16 cellular contexts compared by ENCODE assay signal in the genomic region with DNA sequence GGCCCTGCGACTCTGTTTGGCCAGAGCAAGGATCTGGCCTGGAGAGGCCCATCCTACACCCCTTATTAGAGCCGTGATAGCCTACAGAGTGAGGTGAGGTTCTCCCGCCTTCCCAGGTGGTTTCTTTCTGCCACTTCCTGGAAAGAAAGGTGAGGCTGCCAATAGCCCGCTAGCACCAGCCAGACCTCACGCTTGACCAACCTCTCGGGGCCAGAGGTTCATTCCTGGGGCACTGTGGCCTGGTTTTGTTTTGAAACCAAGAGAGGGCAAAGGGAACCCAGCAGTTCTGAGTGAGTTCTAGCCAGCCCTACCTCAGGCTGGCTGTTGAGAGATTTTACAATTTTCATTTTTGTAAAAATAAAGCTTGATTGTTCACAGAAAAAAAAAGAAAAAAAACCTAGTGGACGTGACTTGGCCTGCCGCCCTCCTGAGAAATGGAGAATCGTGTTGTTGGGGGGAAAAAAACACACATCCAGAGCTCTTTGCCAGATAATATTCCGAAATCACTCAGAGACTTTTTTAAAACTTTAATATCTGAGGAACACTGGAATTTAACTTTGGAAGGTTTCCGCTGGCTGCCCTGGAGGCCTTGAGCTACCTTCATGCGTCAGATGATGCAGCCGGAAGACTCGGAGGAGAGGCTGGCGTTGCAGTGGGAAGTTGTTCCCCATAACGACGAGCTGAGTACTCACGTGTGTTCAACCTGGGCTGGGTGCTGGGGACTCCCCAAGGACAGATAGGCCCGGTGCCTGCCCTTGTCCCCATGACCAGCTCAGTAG.
DNase-seq lines count a peak whose midpoint lies in the region; ATAC-seq and TF ChIP-seq lines count a peak whose summit lies in the region.
"Had no signal": no experiment of that assay in that cellular context is flagged by ENCODE, and none has a peak within 500 bp of the region (broad histone marks: within the 10 kb centered on the region; RNA-seq: fewer than 3 reads in every experiment).

No MANE protein-coding gene starts in this region.

- no peaks in the 10 kb centered on the region for H3K9me3 ChIP-seq in mesenchymal stem cell (ENCODE audit: control insufficient read depth, low read length)
- H3K9me3 ChIP-seq: suprapubic skin had no signal

- H3K36me3 ChIP-seq in mesenchymal stem cell (ENCODE audit: control insufficient read depth in 1 of 2, insufficient read depth in 2 of 2, low read depth in 1 of 2, low read length in 2 of 2): peaks cover 61 to 73% of the 10 kb centered on the region in 2 experiments

- H3K4me2 ChIP-seq in mesenchymal stem cell (ENCODE audit: low read length, poor library complexity, severe bottlenecking): no peak overlapping the region

- H3K27me3 Mint-ChIP-seq in activated B cell treated with CpG ODN at 0.5 μM for 24 hours: no peaks in the 10 kb centered on the region
- H3K27me3 Mint-ChIP-seq in stimulated activated memory B cell treated with anti-CD40 and anti-IgM and Interleukin-4, amounts not matched to agents 10 μg/mL and 1 μg/mL and 100 μg/mL, for 72 hours: no peaks in the 10 kb centered on the region
- H3K27me3 Mint-ChIP-seq: activated CD4-positive, alpha-beta T cell treated with anti-CD3 and anti-CD28 coated beads for 36 hours; brain had no signal

- TF ChIP-seq CTCF in activated B cell treated with CpG ODN at 0.5 μM for 24 hours (IDR thresholded peaks at IDR 0.05): no peak

- no peak overlapping the region for H3K18ac ChIP-seq in mesenchymal stem cell (ENCODE audit: low read depth in 1 of 2, low read length in 2 of 2)

- no peak overlapping the region for H3K9ac ChIP-seq in mesenchymal stem cell (ENCODE audit: low read length)

- no peak overlapping the region for H2BK120ac ChIP-seq in mesenchymal stem cell (ENCODE audit: low read depth, low read length)

- intact Hi-C loops in activated B cell treated with CpG ODN at 0.5 μM for 24 hours (cut with micrococcal nuclease): no loop called here

- peak; percentile 2 for DNase-seq in NCI-H2196 treated with DMSO at 0.1 percent for 48 hours (lab: John Stamatoyannopoulos, UW; ENCODE audit: unreplicated experiment)
- DNase-seq in NCI-H2196 (lab: John Stamatoyannopoulos, UW; ENCODE audit: unreplicated experiment): no peak
- DNase-seq in activated B cell treated with CpG ODN at 0.5 μM for 24 hours: no peak
- peak; percentile 83 for DNase-seq in kidney tubule cell (ENCODE audit: low spot score)
- no peak for DNase-seq in middle frontal gyrus (ENCODE audit: extremely low spot score, low spot score)
- DNase-seq in NOMO-1 treated with DMSO at 0.1 percent for 48 hours (lab: John Stamatoyannopoulos, UW; ENCODE audit: unreplicated experiment): no peak
- DNase-seq in mesenchymal stem cell: no peak
- DNase-seq: 8988T, islet precursor cell, NCI-H446, PC-3 had no signal

- peak overlapping the region; percentile 41 for H3K27ac Mint-ChIP-seq in activated B cell treated with CpG ODN at 0.5 μM for 24 hours
- peak overlapping the region; percentile 34 for H3K27ac Mint-ChIP-seq in stimulated activated memory B cell treated with anti-CD40 and anti-IgM and Interleukin-4, amounts not matched to agents 10 μg/mL and 1 μg/mL and 100 μg/mL, for 72 hours
- H3K27ac Mint-ChIP-seq: activated CD4-positive, alpha-beta T cell treated with anti-CD3 and anti-CD28 coated beads for 36 hours had no signal

- H3K4me1 ChIP-seq in mesenchymal stem cell (ENCODE audit: control insufficient read depth, insufficient read depth, low read depth, low read length): peaks cover 4% of the 10 kb centered on the region

- no peak overlapping the region for H2BK12ac ChIP-seq in mesenchymal stem cell (ENCODE audit: low read length in 2 of 2)

- no peak overlapping the region for H3K4me3 ChIP-seq in mesenchymal stem cell (ENCODE audit: insufficient read depth in 1 of 2, low read depth in 1 of 2, low read length in 2 of 2)
- H3K4me3 ChIP-seq: suprapubic skin had no signal

- no peak overlapping the region for H4K91ac ChIP-seq in mesenchymal stem cell (ENCODE audit: low read length)

- H3K9me3 Mint-ChIP-seq in activated B cell treated with CpG ODN at 0.5 μM for 24 hours: no peaks in the 10 kb centered on the region
- no peaks in the 10 kb centered on the region for H3K9me3 Mint-ChIP-seq in stimulated activated memory B cell treated with anti-CD40 and anti-IgM and Interleukin-4, amounts not matched to agents 10 μg/mL and 1 μg/mL and 100 μg/mL, for 72 hours
- H3K9me3 Mint-ChIP-seq: brain, neural crest cell had no signal

- H2BK15ac ChIP-seq in mesenchymal stem cell (ENCODE audit: low read depth, poor library complexity, severe bottlenecking): no peak overlapping the region

- no peak overlapping the region for H4K8ac ChIP-seq in mesenchymal stem cell (ENCODE audit: low read length)

- CTCF ChIA-PET in activated B cell treated with CpG ODN at 0.5 μM for 24 hours (lab: Charles Lee): interaction anchor here (1.1 kb wide), 1 partner anchor 17 kb away, joined by 4 read pairs; no protein-coding TSS in a partner anchor

- H3K36me3 Mint-ChIP-seq in activated B cell treated with CpG ODN at 0.5 μM for 24 hours (ENCODE audit: low read depth): peaks cover 29% of the 10 kb centered on the region
- H3K36me3 Mint-ChIP-seq in stimulated activated memory B cell treated with anti-CD40 and anti-IgM and Interleukin-4, amounts not matched to agents 10 μg/mL and 1 μg/mL and 100 μg/mL, for 72 hours: peaks cover 20% of the 10 kb centered on the region

- no peak overlapping the region for H3K23ac ChIP-seq in mesenchymal stem cell (ENCODE audit: low read length in 2 of 2)

- peaks cover 8% of the 10 kb centered on the region for H3K79me1 ChIP-seq in mesenchymal stem cell (replicated peaks; ENCODE audit: low read length, poor library complexity, severe bottlenecking)

- H2BK5ac ChIP-seq in mesenchymal stem cell (ENCODE audit: low read depth, low read length, poor library complexity, severe bottlenecking): no peak overlapping the region

- no peak overlapping the region for H3K4ac ChIP-seq in mesenchymal stem cell (ENCODE audit: low read depth in 1 of 2, low read length in 2 of 2)

- no peak overlapping the region for H3K14ac ChIP-seq in mesenchymal stem cell (ENCODE audit: low read length in 2 of 2)

- no peak overlapping the region for H3K27ac ChIP-seq in mesenchymal stem cell (ENCODE audit: low read length, poor library complexity, severe bottlenecking)
- H3K27ac ChIP-seq: suprapubic skin had no signal

- no peak overlapping the region for H3K4me3 Mint-ChIP-seq in activated B cell treated with CpG ODN at 0.5 μM for 24 hours
- H3K4me3 Mint-ChIP-seq in stimulated activated memory B cell treated with anti-CD40 and anti-IgM and Interleukin-4, amounts not matched to agents 10 μg/mL and 1 μg/mL and 100 μg/mL, for 72 hours: no peak overlapping the region
- H3K4me3 Mint-ChIP-seq: activated CD4-positive, alpha-beta T cell treated with anti-CD3 and anti-CD28 coated beads for 36 hours; brain; neural crest cell had no signal

- WGBS in mesenchymal stem cell: 94% methylated on average over 19 of the region's 19 CpGs

- no peak overlapping the region for H2AK5ac ChIP-seq in mesenchymal stem cell (ENCODE audit: low read length, severe bottlenecking)

- no peaks in the 10 kb centered on the region for H3K27me3 ChIP-seq in mesenchymal stem cell (ENCODE audit: control insufficient read depth in 1 of 2, insufficient read depth in 1 of 2, low read length in 2 of 2)
- H3K27me3 ChIP-seq: suprapubic skin had no signal

- no peak for ATAC-seq in activated B cell treated with CpG ODN at 0.5 μM for 24 hours (ENCODE audit: low read depth)
- no peak for ATAC-seq in stimulated activated memory B cell treated with anti-CD40 and anti-IgM and Interleukin-4, amounts not matched to agents 10 μg/mL and 1 μg/mL and 100 μg/mL, for 72 hours
- ATAC-seq: PC-3 had no signal

- H2AFZ ChIP-seq in mesenchymal stem cell (ENCODE audit: low read depth, low read length): no peak overlapping the region

- POLR2A ChIA-PET in activated B cell treated with CpG ODN at 0.5 μM for 24 hours (lab: Charles Lee): interaction anchor here (0.6 kb wide), 1 partner anchor 593 kb away, joined by 3 read pairs; a partner anchor contains a TSS

- peaks cover 15% of the 10 kb centered on the region for H3K4me1 Mint-ChIP-seq in activated B cell treated with CpG ODN at 0.5 μM for 24 hours
- peaks cover 22% of the 10 kb centered on the region for H3K4me1 Mint-ChIP-seq in stimulated activated memory B cell treated with anti-CD40 and anti-IgM and Interleukin-4, amounts not matched to agents 10 μg/mL and 1 μg/mL and 100 μg/mL, for 72 hours
- H3K4me1 Mint-ChIP-seq: activated CD4-positive, alpha-beta T cell treated with anti-CD3 and anti-CD28 coated beads for 36 hours; neural crest cell had no signal

Comparison
In these comparisons a context has a peak if more than half of its experiments do, and no peak if none do; other contexts are left out.
1. DNase-seq: peak in NCI-H2196 treated with DMSO at 0.1 percent for 48 hours (single experiment) and kidney tubule cell (single experiment); none in NCI-H2196 (single experiment), activated B cell treated with CpG ODN at 0.5 μM for 24 hours (single experiment), middle frontal gyrus (single experiment), NOMO-1 treated with DMSO at 0.1 percent for 48 hours (single experiment) and mesenchymal stem cell (single experiment).